ENCODE assay signal across 21 cellular contexts in the genomic region with DNA sequence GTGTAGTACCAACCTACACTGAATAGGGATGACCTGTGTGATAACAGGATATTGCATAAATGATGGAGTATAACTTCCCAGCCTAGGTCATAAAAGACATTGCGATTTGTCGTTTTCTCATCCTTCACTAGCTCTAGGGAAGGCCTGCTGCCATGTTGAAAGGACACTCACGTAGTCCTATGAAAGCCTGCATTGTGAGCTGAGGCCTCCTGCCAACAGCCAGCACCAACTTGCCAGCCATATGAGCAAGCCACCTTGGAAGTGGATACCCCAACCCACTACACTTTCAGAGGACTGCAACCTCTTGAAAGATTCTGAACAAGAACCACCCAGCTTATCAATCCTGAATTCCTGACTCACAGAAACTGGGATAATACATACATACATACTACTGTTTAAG.
"Had no signal": no experiment of that assay in that cellular context is flagged by ENCODE, and none has a peak within 500 bp of the region (broad histone marks: within the 10 kb centered on the region; RNA-seq: fewer than 3 reads in every experiment).

No MANE protein-coding gene starts in this region.

- H3K9me3 Mint-ChIP-seq: dendritic cell treated with granulocyte-macrophage colony-stimulating factor and Interleukin-4, amounts not matched to agents 40 ng/mL and 50 ng/mL, for 4 days; effector memory CD8-positive, alpha-beta T cell; memory B cell; mesothelial cell of epicardium; natural killer cell treated with Interleukin-12 subunit alpha and Interleukin-12 subunit beta and Interleukin-15 and Interleukin-18, amount 100 ng/mL, for 72 hours; stimulated activated naive B cell treated with anti-CD40 and anti-IgM and Interleukin-4, amounts not matched to agents 10 μg/mL and 1 μg/mL and 100 μg/mL, for 72 hours had no signal

- H3K9me3 ChIP-seq: esophagus muscularis mucosa, gastrocnemius medialis, heart right ventricle, spleen, thoracic aorta, transverse colon had no signal

- H3K4me3 Mint-ChIP-seq: dendritic cell treated with granulocyte-macrophage colony-stimulating factor and Interleukin-4, amounts not matched to agents 40 ng/mL and 50 ng/mL, for 4 days; effector memory CD8-positive, alpha-beta T cell; memory B cell; mesothelial cell of epicardium; natural killer cell treated with Interleukin-12 subunit alpha and Interleukin-12 subunit beta and Interleukin-15 and Interleukin-18, amount 100 ng/mL, for 72 hours; stimulated activated naive B cell treated with anti-CD40 and anti-IgM and Interleukin-4, amounts not matched to agents 10 μg/mL and 1 μg/mL and 100 μg/mL, for 72 hours; stimulated activated naive CD8-positive, alpha-beta T cell treated with anti-CD3 and anti-CD28 coated beads, Interleukin-15, amount 100 ng/mL, for 72 hours had no signal

- H3K27ac ChIP-seq: epithelial cell of prostate, esophagus muscularis mucosa, heart right ventricle, parathyroid adenoma, spleen, thoracic aorta, transverse colon had no signal

- H3K27me3 ChIP-seq: esophagus muscularis mucosa, gastrocnemius medialis, heart right ventricle, spleen, transverse colon had no signal

- DNase-seq: effector memory CD8-positive, alpha-beta T cell; gastrocnemius medialis; heart right ventricle; islet precursor cell; spleen; stimulated activated CD4-positive, alpha-beta T cell treated with anti-CD3 and anti-CD28 coated beads, Interleukin-15, amount 100 ng/mL, for 24 hours; stimulated activated CD4-positive, alpha-beta T cell treated with anti-CD3 and anti-CD28 coated beads, Interleukin-1b, Interleukin-23, amount 100 ng/mL, for 48 hours; stimulated activated CD4-positive, alpha-beta T cell treated with anti-CD3 and anti-CD28 coated beads, Interleukin-4, amount 100 ng/mL, for 4 hours; stimulated activated naive B cell treated with anti-CD40 and anti-IgM and Interleukin-4, amounts not matched to agents 10 μg/mL and 1 μg/mL and 100 μg/mL, for 72 hours; stimulated activated naive CD8-positive, alpha-beta T cell treated with anti-CD3 and anti-CD28 coated beads, Interleukin-15, amount 100 ng/mL, for 72 hours; transverse colon had no signal

- H3K4me3 ChIP-seq: esophagus muscularis mucosa, gastrocnemius medialis, heart right ventricle, spleen, thoracic aorta, transverse colon had no signal

- H3K27ac Mint-ChIP-seq: dendritic cell treated with granulocyte-macrophage colony-stimulating factor and Interleukin-4, amounts not matched to agents 40 ng/mL and 50 ng/mL, for 4 days; effector memory CD8-positive, alpha-beta T cell; memory B cell; mesothelial cell of epicardium; natural killer cell treated with Interleukin-12 subunit alpha and Interleukin-12 subunit beta and Interleukin-15 and Interleukin-18, amount 100 ng/mL, for 72 hours; stimulated activated naive CD8-positive, alpha-beta T cell treated with anti-CD3 and anti-CD28 coated beads, Interleukin-15, amount 100 ng/mL, for 72 hours had no signal

- ATAC-seq: effector memory CD8-positive, alpha-beta T cell; gastrocnemius medialis; heart right ventricle; left lobe of liver; natural killer cell treated with Interleukin-12 subunit alpha and Interleukin-12 subunit beta and Interleukin-15 and Interleukin-18, amount 100 ng/mL, for 72 hours; sciatic nerve; stimulated activated naive B cell treated with anti-CD40 and anti-IgM and Interleukin-4, amounts not matched to agents 10 μg/mL and 1 μg/mL and 100 μg/mL, for 72 hours; stimulated activated naive CD8-positive, alpha-beta T cell treated with anti-CD3 and anti-CD28 coated beads, Interleukin-15, amount 100 ng/mL, for 72 hours had no signal

- H3K36me3 ChIP-seq: esophagus muscularis mucosa, gastrocnemius medialis, spleen, thoracic aorta, transverse colon had no signal

- H3K27me3 Mint-ChIP-seq: dendritic cell treated with granulocyte-macrophage colony-stimulating factor and Interleukin-4, amounts not matched to agents 40 ng/mL and 50 ng/mL, for 4 days; effector memory CD8-positive, alpha-beta T cell; memory B cell; natural killer cell treated with Interleukin-12 subunit alpha and Interleukin-12 subunit beta and Interleukin-15 and Interleukin-18, amount 100 ng/mL, for 72 hours; stimulated activated naive B cell treated with anti-CD40 and anti-IgM and Interleukin-4, amounts not matched to agents 10 μg/mL and 1 μg/mL and 100 μg/mL, for 72 hours; stimulated activated naive CD8-positive, alpha-beta T cell treated with anti-CD3 and anti-CD28 coated beads, Interleukin-15, amount 100 ng/mL, for 72 hours had no signal
